ENCODE assay signal across 17 cellular contexts in genomic region chr4:26360864-26361263, GRCh38. TPM values are rescaled to one million over a fixed set of nuclear protein-coding genes. Genes with fewer than 3 reads are reported as not detected.
DNase-seq lines count a peak whose midpoint lies in the region; TF ChIP-seq lines count a peak whose summit lies in the region.
"Had no signal": no experiment of that assay in that cellular context is flagged by ENCODE, and none has a peak within 500 bp of the region (broad histone marks: within the 10 kb centered on the region; RNA-seq: fewer than 3 reads in every experiment).

No MANE protein-coding gene starts in this region.

- intact Hi-C loops in CD4-positive, alpha-beta memory T cell (cut with micrococcal nuclease), result no loop called here

- DNase-seq in CD4-positive, alpha-beta memory T cell, result no peak
- DNase-seq in HFFc6 (no peak), adipocyte (ENCODE audit: low read depth) (no peak), neural progenitor cell (ENCODE audit: low spot score) (peak; percentile 13), KBM-7 (no peak), NCI-H1092 treated with DMSO at 0.1 percent for 48 hours (lab: John Stamatoyannopoulos, UW) (no peak)
- DNase-seq in activated effector memory CD4-positive, alpha-beta T cell treated with anti-CD3 and anti-CD28 coated beads, Interleukin-2, amount 50 U/mL, for 16 hours, result no peak
- DNase-seq: activated effector memory CD4-positive, alpha-beta T cell treated with Interleukin-2 at 50 U/mL for 16 hours; cortex of kidney; GM23248; NCI-H2081 treated with DMSO at 0.1 percent for 48 hours; NCI-H524; posterior cingulate gyrus; tibial artery had no signal

- no peaks in the 10 kb centered on the region for H3K36me3 ChIP-seq in CD4-positive, alpha-beta memory T cell (ENCODE audit: insufficient read depth, low read length)
- no peaks in the 10 kb centered on the region for H3K36me3 ChIP-seq in adipocyte (ENCODE audit: control insufficient read depth, insufficient read depth, low read length, severe bottlenecking)
- no peaks in the 10 kb centered on the region for H3K36me3 ChIP-seq in neural progenitor cell
- H3K36me3 ChIP-seq: SJSA1, tibial artery had no signal

- H3K4me2 ChIP-seq in neural progenitor cell, result no peak overlapping the region

- H3K4me3 ChIP-seq in CD4-positive, alpha-beta memory T cell (ENCODE audit: low read length in 2 of 2), result no peak overlapping the region
- H3K4me3 ChIP-seq in adipocyte (ENCODE audit: low read length) (peak overlapping the region; percentile 55), neural progenitor cell (no peak overlapping the region)
- H3K4me3 ChIP-seq: GM23248, SJSA1, skin epidermis, tibial artery had no signal

- no peaks in the 10 kb centered on the region for H3K9me3 ChIP-seq in CD4-positive, alpha-beta memory T cell (ENCODE audit: control insufficient read depth in 1 of 2, low read length in 2 of 2)
- H3K9me3 ChIP-seq in adipocyte (ENCODE audit: control insufficient read depth, low read length) (no peaks in the 10 kb centered on the region), neural progenitor cell (ENCODE audit: low read depth) (no peaks in the 10 kb centered on the region)
- H3K9me3 ChIP-seq: SJSA1, tibial artery had no signal

- peak overlapping the region in 7 of 8 donors; percentile 17 to 77 (median 59) for H3K4me3 Mint-ChIP-seq in CD4-positive, alpha-beta memory T cell
- H3K4me3 Mint-ChIP-seq in HFFc6 (peak overlapping the region; percentile 84), neural progenitor cell (no peak overlapping the region)

- H4K20me1 ChIP-seq in neural progenitor cell (ENCODE audit: low read depth), result peaks cover 90% of the 10 kb centered on the region

- peak overlapping the region; percentile 27 to 84 (median 59) for H3K27ac Mint-ChIP-seq in CD4-positive, alpha-beta memory T cell
- peak overlapping the region; percentile 75 for H3K27ac Mint-ChIP-seq in HFFc6
- no peak overlapping the region for H3K27ac Mint-ChIP-seq in neural progenitor cell
- H3K27ac Mint-ChIP-seq: IgD-negative memory B cell had no signal

- CTCF ChIA-PET in CD4-positive, alpha-beta memory T cell (lab: Charles Lee; ENCODE audit: partially characterized antibody), result interaction anchor here (1.1 to 2.6 kb wide), 3 partner anchors 10 to 31 kb away, joined by 3 to 16 read pairs (median 6); no protein-coding TSS in a partner anchor

- no peaks in the 10 kb centered on the region for H3K27me3 Mint-ChIP-seq in CD4-positive, alpha-beta memory T cell
- H3K27me3 Mint-ChIP-seq in HFFc6 (ENCODE audit: insufficient read depth) (no peaks in the 10 kb centered on the region), neural progenitor cell (ENCODE audit: insufficient read depth, low read depth) (no peaks in the 10 kb centered on the region)
- H3K27me3 Mint-ChIP-seq: IgD-negative memory B cell had no signal

- in situ Hi-C loops in KBM-7 (cut with MboI; ENCODE audit: low pct_unique_long_range_greater_than_20kb, low sequenced_read_pairs), result no loop called here

- H2AFZ ChIP-seq in neural progenitor cell (replicated peaks), result no peak overlapping the region
- H2AFZ ChIP-seq: GM23248 had no signal

- peaks cover 24 to 47% (median 33%) of the 10 kb centered on the region in 4 donors for H3K4me1 Mint-ChIP-seq in CD4-positive, alpha-beta memory T cell
- H3K4me1 Mint-ChIP-seq in HFFc6 (ENCODE audit: low read depth) (peaks cover 54% of the 10 kb centered on the region), neural progenitor cell (no peaks in the 10 kb centered on the region)

- no peaks in the 10 kb centered on the region for H3F3A ChIP-seq in neural progenitor cell (ENCODE audit: low read depth)

- POLR2A ChIA-PET in CD4-positive, alpha-beta memory T cell (lab: Charles Lee; ENCODE audit: partially characterized antibody), result interaction anchor here (0.6 to 1.4 kb wide), 3 partner anchors 12 to 23 kb away, joined by 3 to 5 read pairs (median 4); no protein-coding TSS in a partner anchor

- H3K9ac ChIP-seq in adipocyte (ENCODE audit: low read length) (no peak overlapping the region), neural progenitor cell (no peak overlapping the region)
- H3K9ac ChIP-seq: GM23248 had no signal

- no peak overlapping the region for H3K27ac ChIP-seq in CD4-positive, alpha-beta memory T cell (ENCODE audit: low read depth, low read length)
- H3K27ac ChIP-seq in neural progenitor cell, result no peak overlapping the region
- H3K27ac ChIP-seq: GM23248, SJSA1, tibial artery had no signal

- no peaks in the 10 kb centered on the region for H3K9me3 Mint-ChIP-seq in CD4-positive, alpha-beta memory T cell
- H3K9me3 Mint-ChIP-seq in HFFc6 (no peaks in the 10 kb centered on the region), neural progenitor cell (no peaks in the 10 kb centered on the region)
- H3K9me3 Mint-ChIP-seq: IgD-negative memory B cell had no signal

- no peaks in the 10 kb centered on the region for H3K36me3 Mint-ChIP-seq in CD4-positive, alpha-beta memory T cell
- H3K36me3 Mint-ChIP-seq in HFFc6 (ENCODE audit: low read depth), result no peaks in the 10 kb centered on the region
- peaks cover 14% of the 10 kb centered on the region for H3K36me3 Mint-ChIP-seq in neural progenitor cell
- H3K36me3 Mint-ChIP-seq: IgD-negative memory B cell had no signal

- peaks cover 50% of the 10 kb centered on the region for H3K4me1 ChIP-seq in CD4-positive, alpha-beta memory T cell (ENCODE audit: insufficient read depth, low read length)
- H3K4me1 ChIP-seq in adipocyte (ENCODE audit: control insufficient read depth, insufficient read depth, low read length), result peaks cover 36% of the 10 kb centered on the region
- peaks cover 8% of the 10 kb centered on the region for H3K4me1 ChIP-seq in neural progenitor cell

- H3K27me3 ChIP-seq in CD4-positive, alpha-beta memory T cell (ENCODE audit: insufficient read depth, low read length), result no peaks in the 10 kb centered on the region
- H3K27me3 ChIP-seq in adipocyte (replicated peaks; ENCODE audit: control insufficient read depth, insufficient read depth, low read length), result no peaks in the 10 kb centered on the region
- no peaks in the 10 kb centered on the region for H3K27me3 ChIP-seq in neural progenitor cell
- H3K27me3 ChIP-seq: SJSA1, tibial artery had no signal

- H3K79me2 ChIP-seq in neural progenitor cell (ENCODE audit: low read depth), result peaks cover 100% of the 10 kb centered on the region

- TF ChIP-seq CTCF in HFFc6 (IDR thresholded peaks at IDR 0.05), result no peak
- TF ChIP-seq CTCF in neural progenitor cell (IDR thresholded peaks at IDR 0.05), result no peak

RNA-seq across cellular contexts. Expression of gene RBPJ, which starts 40.0 kb away (rescaled TPM):
- 10 to 100 TPM; 75.2 to 90.6 TPM for total RNA-seq in CD4-positive, alpha-beta memory T cell
- 10 to 100 TPM; 92.4 to 96.3 TPM for polyA plus RNA-seq in CD4-positive, alpha-beta memory T cell
- 10 to 100 TPM; 60.9 to 71.7 (median 69.0) TPM for total RNA-seq in HFFc6 (2021; fragmentation: NEBNext Ultra II Directional; extraction: Animal tissue kit (Norgen Biotek cat#: 25700))
- total RNA-seq in neural progenitor cell (ENCODE audit: low replicate concordance), result 105 and 120 TPM in 2 replicates
